ENCODE assay signal across 9 cellular contexts in the genomic region with DNA sequence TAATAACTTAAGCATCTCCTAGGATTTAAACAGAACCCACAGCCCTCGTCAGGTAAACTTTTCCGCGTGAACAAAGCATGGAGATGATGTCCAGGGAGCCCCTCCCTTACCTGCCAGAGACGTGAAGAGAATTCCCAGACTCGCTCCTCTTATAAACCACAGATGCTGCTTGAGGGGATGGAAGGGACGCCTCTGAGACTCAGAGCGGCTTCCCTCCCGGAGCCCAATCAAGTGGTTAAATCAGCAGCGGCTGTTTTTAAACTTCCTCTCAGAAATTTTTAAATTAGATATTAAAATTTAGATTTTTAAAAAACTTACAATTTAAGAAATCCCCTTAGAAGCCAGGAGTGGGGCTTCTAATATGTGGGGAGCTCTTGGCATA.
A peak's percentile ranks its signal among the peaks of the same experiment; 100 is the strongest.
DNase-seq lines count a peak whose midpoint lies in the region; ATAC-seq and TF ChIP-seq lines count a peak whose summit lies in the region.
"Had no signal": no experiment of that assay in that cellular context is flagged by ENCODE, and none has a peak within 500 bp of the region (broad histone marks: within the 10 kb centered on the region; RNA-seq: fewer than 3 reads in every experiment).

No MANE protein-coding gene starts in this region.

- CTCF ChIA-PET in SK-N-SH (lab: Yijun Ruan, JAX): interaction anchor here (1.2 to 3.0 kb wide), 5 partner anchors 10 to 73 kb away, joined by 3 to 12 read pairs (median 7); a partner anchor contains a TSS

- peak overlapping the region; percentile 99 for H3K27ac Mint-ChIP-seq in effector memory CD8-positive, alpha-beta T cell
- H3K27ac Mint-ChIP-seq in stimulated activated effector memory CD8-positive, alpha-beta T cell treated with anti-CD3 and anti-CD28 coated beads, Interleukin-12 subunit alpha, Interleukin-12 subunit beta, amount 100 ng/mL, for 72 hours: peak overlapping the region; percentile 95

- 98% methylated on average over 9 of the region's 9 CpGs for WGBS in SK-N-SH (ENCODE audit: low lambda C conversion rate)

- no peaks in the 10 kb centered on the region for H3K9me3 Mint-ChIP-seq in effector memory CD8-positive, alpha-beta T cell
- no peaks in the 10 kb centered on the region for H3K9me3 Mint-ChIP-seq in stimulated activated effector memory CD8-positive, alpha-beta T cell treated with anti-CD3 and anti-CD28 coated beads, Interleukin-12 subunit alpha, Interleukin-12 subunit beta, amount 100 ng/mL, for 72 hours

- H4K20me1 ChIP-seq in SK-N-SH (ENCODE audit: insufficient read depth): peaks cover 75% of the 10 kb centered on the region
- peaks cover 18% of the 10 kb centered on the region for H4K20me1 ChIP-seq in KMS-11 (ENCODE audit: insufficient read depth)

- peak overlapping the region; percentile 50 to 69 for H3K27ac ChIP-seq in SK-N-SH (ENCODE audit: low read depth in 2 of 2, low read length in 1 of 2)
- H3K27ac ChIP-seq in KMS-11: peak overlapping the region; percentile 72
- H3K27ac ChIP-seq: 22Rv1 had no signal

- no peaks in the 10 kb centered on the region for H3K27me3 ChIP-seq in SK-N-SH (ENCODE audit: insufficient read depth)
- no peaks in the 10 kb centered on the region for H3K27me3 ChIP-seq in KMS-11 (ENCODE audit: insufficient read depth, low read depth)
- H3K27me3 ChIP-seq in H7 (ENCODE audit: control insufficient read depth, insufficient read depth, low read length): no peaks in the 10 kb centered on the region

- TF ChIP-seq CTCF in SK-N-SH (IDR thresholded peaks at IDR 0.05) (no peak), KMS-11 (conservative IDR thresholded peaks at IDR 0.05; ENCODE audit: low read depth, low read length) (no peak), GM10266 (IDR thresholded peaks at IDR 0.05; ENCODE audit: control insufficient read depth, insufficient read depth, low read depth, missing control alignments) (no peak)

- H3K4me1 ChIP-seq in SK-N-SH (ENCODE audit: control insufficient read depth in 1 of 2, insufficient read depth in 2 of 2, low read depth in 1 of 2, low read length in 1 of 2): peaks cover 19 to 29% of the 10 kb centered on the region in 2 experiments
- H3K4me1 ChIP-seq in KMS-11 (ENCODE audit: low read depth, poor library complexity, severe bottlenecking): peaks cover 60% of the 10 kb centered on the region

- H2AFZ ChIP-seq in SK-N-SH (ENCODE audit: low read depth): no peak overlapping the region
- H2AFZ ChIP-seq in KMS-11 (ENCODE audit: low read depth): no peak overlapping the region

- H3K4me3 ChIP-seq in SK-N-SH (ENCODE audit: low read depth in 2 of 2, low read length in 1 of 2) (no peak overlapping the region), KMS-11 (IDR thresholded peaks at IDR 0.05; ENCODE audit: insufficient read depth, low read depth, low read length) (no peak overlapping the region), H7 (ENCODE audit: insufficient read depth, low read depth, low read length) (no peak overlapping the region)

- no peaks in the 10 kb centered on the region for H3K9me2 ChIP-seq in SK-N-SH

- ATAC-seq in SK-N-SH treated with all-trans-retinoic acid at 6 μM for 48 hours (no peak), HG03521 (IDR thresholded peaks at IDR 0.05; ENCODE audit: unreplicated experiment) (no peak)
- ATAC-seq in effector memory CD8-positive, alpha-beta T cell (replicated peaks): no peak
- ATAC-seq in stimulated activated effector memory CD8-positive, alpha-beta T cell treated with anti-CD3 and anti-CD28 coated beads, Interleukin-12 subunit alpha, Interleukin-12 subunit beta, amount 100 ng/mL, for 72 hours: no peak

- peaks cover 72 to 90% of the 10 kb centered on the region in 2 donors for H3K4me1 Mint-ChIP-seq in effector memory CD8-positive, alpha-beta T cell (ENCODE audit: low read depth in 2 of 2)
- H3K4me1 Mint-ChIP-seq in stimulated activated effector memory CD8-positive, alpha-beta T cell treated with anti-CD3 and anti-CD28 coated beads, Interleukin-12 subunit alpha, Interleukin-12 subunit beta, amount 100 ng/mL, for 72 hours: peaks cover 96% of the 10 kb centered on the region

- H3K36me3 Mint-ChIP-seq in effector memory CD8-positive, alpha-beta T cell (ENCODE audit: insufficient read depth): peaks cover 27% of the 10 kb centered on the region
- peaks cover 58% of the 10 kb centered on the region for H3K36me3 Mint-ChIP-seq in stimulated activated effector memory CD8-positive, alpha-beta T cell treated with anti-CD3 and anti-CD28 coated beads, Interleukin-12 subunit alpha, Interleukin-12 subunit beta, amount 100 ng/mL, for 72 hours

- no peaks in the 10 kb centered on the region for H3K9me3 ChIP-seq in SK-N-SH

- TF ChIP-seq EP300 in SK-N-SH (IDR thresholded peaks at IDR 0.05; ENCODE audit: borderline replicate concordance in 1 of 2, low read depth in 1 of 2, low read length in 1 of 2): no peak

- H3K79me2 ChIP-seq in SK-N-SH (ENCODE audit: insufficient read depth) (peaks cover 60% of the 10 kb centered on the region; the same call in 1 of the 2 replicates), KMS-11 (ENCODE audit: insufficient read depth, low read depth) (peaks cover 98% of the 10 kb centered on the region)

- DNase-seq in SK-N-SH (no peak), GM10266 (ENCODE audit: extremely low spot score) (no peak), H7 (no peak)
- DNase-seq in effector memory CD8-positive, alpha-beta T cell: peak in 1 of 3 experiments; percentile 21
- no peak for DNase-seq in stimulated activated effector memory CD8-positive, alpha-beta T cell treated with anti-CD3 and anti-CD28 coated beads, Interleukin-12 subunit alpha, Interleukin-12 subunit beta, amount 100 ng/mL, for 72 hours (ENCODE audit: low spot score in 2 of 2)

- peaks cover 12% of the 10 kb centered on the region for H3F3A ChIP-seq in SK-N-SH (replicated peaks; ENCODE audit: insufficient read depth)

- POLR2A ChIA-PET in SK-N-SH (lab: Yijun Ruan, JAX): no interaction called here

- H3K36me3 ChIP-seq in SK-N-SH (replicated peaks in 1 of 2; ENCODE audit: control insufficient read depth in 1 of 2, insufficient read depth in 2 of 2, low read length in 1 of 2): no peaks in the 10 kb centered on the region
- no peaks in the 10 kb centered on the region; the same call in 1 of the 2 replicates for H3K36me3 ChIP-seq in KMS-11 (ENCODE audit: insufficient read depth)
- H3K36me3 ChIP-seq in H7 (replicated peaks; ENCODE audit: control insufficient read depth, insufficient read depth, low read length): no peaks in the 10 kb centered on the region; the same call in 1 of the 2 replicates

- H3K4me3 Mint-ChIP-seq in effector memory CD8-positive, alpha-beta T cell: peak overlapping the region; percentile 71 to 77
- H3K4me3 Mint-ChIP-seq in stimulated activated effector memory CD8-positive, alpha-beta T cell treated with anti-CD3 and anti-CD28 coated beads, Interleukin-12 subunit alpha, Interleukin-12 subunit beta, amount 100 ng/mL, for 72 hours: peak overlapping the region; percentile 82

- peak overlapping the region; percentile 66; the same call in 1 of the 2 replicates for H3K4me2 ChIP-seq in SK-N-SH
- H3K4me2 ChIP-seq in KMS-11: peak overlapping the region; percentile 59

- TF ChIP-seq RAD21 in SK-N-SH (IDR thresholded peaks at IDR 0.05; ENCODE audit: low read length): no peak

- no peaks in the 10 kb centered on the region for H3K27me3 Mint-ChIP-seq in effector memory CD8-positive, alpha-beta T cell

- no peak overlapping the region for H3K9ac ChIP-seq in SK-N-SH
- no peak overlapping the region for H3K9ac ChIP-seq in KMS-11

TF ChIP-seq in SK-N-SH, 30 proteins besides CTCF, POLR2A, EP300 and RAD21 (continues in another document):
- TF ChIP-seq, protein P1, sequence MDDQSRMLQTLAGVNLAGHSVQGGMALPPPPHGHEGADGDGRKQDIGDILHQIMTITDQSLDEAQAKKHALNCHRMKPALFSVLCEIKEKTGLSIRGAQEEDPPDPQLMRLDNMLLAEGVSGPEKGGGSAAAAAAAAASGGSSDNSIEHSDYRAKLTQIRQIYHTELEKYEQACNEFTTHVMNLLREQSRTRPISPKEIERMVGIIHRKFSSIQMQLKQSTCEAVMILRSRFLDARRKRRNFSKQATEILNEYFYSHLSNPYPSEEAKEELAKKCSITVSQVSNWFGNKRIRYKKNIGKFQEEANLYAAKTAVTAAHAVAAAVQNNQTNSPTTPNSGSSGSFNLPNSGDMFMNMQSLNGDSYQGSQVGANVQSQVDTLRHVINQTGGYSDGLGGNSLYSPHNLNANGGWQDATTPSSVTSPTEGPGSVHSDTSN (IDR thresholded peaks at IDR 0.05): no peak
- TF ChIP-seq CHD2 (IDR thresholded peaks at IDR 0.05; ENCODE audit: low read length, partially characterized antibody) (no peak), SIN3A (IDR thresholded peaks at IDR 0.05; ENCODE audit: borderline replicate concordance, low read depth, low read length) (no peak), FOSL2 (IDR thresholded peaks at IDR 0.05; ENCODE audit: borderline replicate concordance, low read depth) (no peak), GATA2 (CRISPR knock-in tag; IDR thresholded peaks at IDR 0.05) (no peak), GABPA (IDR thresholded peaks at IDR 0.05; ENCODE audit: low read depth) (no peak), FOXJ3 (CRISPR knock-in tag; IDR thresholded peaks at IDR 0.05) (no peak)

TF ChIP-seq in SK-N-SH treated with all-trans-retinoic acid at 6 μM for 48 hours, 23 proteins besides CTCF, POLR2A, EP300 and RAD21 (continues in another document):
- no peak for TF ChIP-seq GLIS3 (CRISPR knock-in tag; IDR thresholded peaks at IDR 0.05)
- no peak for TF ChIP-seq ARNTL (CRISPR knock-in tag; IDR thresholded peaks at IDR 0.05; ENCODE audit: borderline replicate concordance, low read depth)
- TF ChIP-seq, protein P2, sequence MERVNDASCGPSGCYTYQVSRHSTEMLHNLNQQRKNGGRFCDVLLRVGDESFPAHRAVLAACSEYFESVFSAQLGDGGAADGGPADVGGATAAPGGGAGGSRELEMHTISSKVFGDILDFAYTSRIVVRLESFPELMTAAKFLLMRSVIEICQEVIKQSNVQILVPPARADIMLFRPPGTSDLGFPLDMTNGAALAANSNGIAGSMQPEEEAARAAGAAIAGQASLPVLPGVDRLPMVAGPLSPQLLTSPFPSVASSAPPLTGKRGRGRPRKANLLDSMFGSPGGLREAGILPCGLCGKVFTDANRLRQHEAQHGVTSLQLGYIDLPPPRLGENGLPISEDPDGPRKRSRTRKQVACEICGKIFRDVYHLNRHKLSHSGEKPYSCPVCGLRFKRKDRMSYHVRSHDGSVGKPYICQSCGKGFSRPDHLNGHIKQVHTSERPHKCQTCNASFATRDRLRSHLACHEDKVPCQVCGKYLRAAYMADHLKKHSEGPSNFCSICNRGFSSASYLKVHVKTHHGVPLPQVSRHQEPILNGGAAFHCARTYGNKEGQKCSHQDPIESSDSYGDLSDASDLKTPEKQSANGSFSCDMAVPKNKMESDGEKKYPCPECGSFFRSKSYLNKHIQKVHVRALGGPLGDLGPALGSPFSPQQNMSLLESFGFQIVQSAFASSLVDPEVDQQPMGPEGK (CRISPR knock-in tag; IDR thresholded peaks at IDR 0.05; ENCODE audit: borderline replicate concordance): no peak
